Comparison of ENCODE assay signal across 11 cellular contexts in genomic region chr1:66251521-66251920, GRCh38.
DNase-seq lines count a peak whose midpoint lies in the region; ATAC-seq, FAIRE-seq and TF ChIP-seq lines count a peak whose summit lies in the region.
"Had no signal": no experiment of that assay in that cellular context is flagged by ENCODE, and none has a peak within 500 bp of the region (broad histone marks: within the 10 kb centered on the region; RNA-seq: fewer than 3 reads in every experiment).

No MANE protein-coding gene starts in this region.

- peaks cover 61% of the 10 kb centered on the region for H3K4me1 ChIP-seq in A673 (ENCODE audit: insufficient read depth, low read length, poor library complexity, severe bottlenecking)

- H3K36me3 ChIP-seq in A673 (ENCODE audit: insufficient read depth, low read length, poor library complexity, severe bottlenecking) = no peaks in the 10 kb centered on the region
- no peaks in the 10 kb centered on the region for H3K36me3 ChIP-seq in WERI-Rb-1
- H3K36me3 ChIP-seq: BLaER1, suprapubic skin had no signal

- no peak for TF ChIP-seq CTCF in A673 (conservative IDR thresholded peaks at IDR 0.05; ENCODE audit: low read depth, low read length)
- no peak for TF ChIP-seq CTCF in WERI-Rb-1 (IDR thresholded peaks at IDR 0.05; ENCODE audit: low read depth, low read length)

- H3K4me3 ChIP-seq in A673 (ENCODE audit: low read depth, low read length, poor library complexity, severe bottlenecking) (no peak overlapping the region), WERI-Rb-1 (ENCODE audit: low read depth, low read length) (no peak overlapping the region)
- H3K4me3 ChIP-seq: BLaER1, suprapubic skin had no signal

- H3K9me3 ChIP-seq in A673 (ENCODE audit: low read depth, low read length, poor library complexity, severe bottlenecking) (no peaks in the 10 kb centered on the region), WERI-Rb-1 (ENCODE audit: severe bottlenecking) (no peaks in the 10 kb centered on the region)
- H3K9me3 ChIP-seq: BLaER1, suprapubic skin had no signal

- intact Hi-C loops in A673 (cut with micrococcal nuclease; ENCODE audit: unreplicated experiment) = loop anchor here (5.0 kb wide), 1 partner anchor 81 kb away; no protein-coding TSS in a partner anchor

- peak overlapping the region; percentile 71 for H3K27ac ChIP-seq in A673 (ENCODE audit: low read depth, low read length, poor library complexity, severe bottlenecking)
- H3K27ac ChIP-seq in WERI-Rb-1 = no peak overlapping the region
- H3K27ac ChIP-seq: BLaER1, suprapubic skin had no signal

- H3K27me3 ChIP-seq in A673 (replicated peaks; ENCODE audit: insufficient read depth, low read depth, low read length, poor library complexity) (no peaks in the 10 kb centered on the region), WERI-Rb-1 (ENCODE audit: insufficient read depth, low read depth, severe bottlenecking) (no peaks in the 10 kb centered on the region)
- H3K27me3 ChIP-seq: BLaER1, suprapubic skin had no signal

- FAIRE-seq in HTR-8/SVneo (lab: Jason Lieb, UNC) = no peak

- POLR2A ChIA-PET in A673 (lab: Charles Lee; ENCODE audit: low non-redundant PET) = no interaction called here

- peak; percentile 54 for ATAC-seq in GM18519 (IDR thresholded peaks at IDR 0.05; ENCODE audit: low FRiP score, unreplicated experiment)
- no peak for ATAC-seq in HG02798 (IDR thresholded peaks at IDR 0.05; ENCODE audit: poor library complexity, unreplicated experiment)
- ATAC-seq in HG03457 (IDR thresholded peaks at IDR 0.05; ENCODE audit: unreplicated experiment) = no peak

- no TSS peak for BruUV-seq in A673 (replicated peaks; lab: Mats Ljungman, UMichigan)

- DNase-seq in A673 (ENCODE audit: low spot score) = no peak
- peak; percentile 69 for DNase-seq in LHCN-M2 (ENCODE audit: low read depth)
- DNase-seq in WERI-Rb-1 = peak; percentile 43
- DNase-seq in stimulated activated CD4-positive, alpha-beta T cell treated with anti-CD3 and anti-CD28 coated beads, Interleukin-4, amount 100 ng/mL, for 24 hours = no peak
- DNase-seq in HTR-8/SVneo (ENCODE audit: insufficient read length, low spot score) = no peak
- DNase-seq: NCI-H524 treated with DMSO at 0.1 percent for 48 hours had no signal

- CTCF ChIA-PET in A673 (lab: Charles Lee) = interaction anchor here (0.7 to 2.1 kb wide), 2 partner anchors 21 to 194 kb away, joined by 3 to 12 read pairs; no protein-coding TSS in a partner anchor

Comparison
In these comparisons a context has a peak if more than half of its experiments do, and no peak if none do; other contexts are left out.
1. DNase-seq: peak in LHCN-M2 (single experiment) and WERI-Rb-1 (single experiment); none in A673 (single experiment), stimulated activated CD4-positive, alpha-beta T cell treated with anti-CD3 and anti-CD28 coated beads, Interleukin-4, amount 100 ng/mL, for 24 hours (single experiment) and HTR-8/SVneo (single experiment).